Comparison of ENCODE assay signal across 1 cellular context in the genomic region with DNA sequence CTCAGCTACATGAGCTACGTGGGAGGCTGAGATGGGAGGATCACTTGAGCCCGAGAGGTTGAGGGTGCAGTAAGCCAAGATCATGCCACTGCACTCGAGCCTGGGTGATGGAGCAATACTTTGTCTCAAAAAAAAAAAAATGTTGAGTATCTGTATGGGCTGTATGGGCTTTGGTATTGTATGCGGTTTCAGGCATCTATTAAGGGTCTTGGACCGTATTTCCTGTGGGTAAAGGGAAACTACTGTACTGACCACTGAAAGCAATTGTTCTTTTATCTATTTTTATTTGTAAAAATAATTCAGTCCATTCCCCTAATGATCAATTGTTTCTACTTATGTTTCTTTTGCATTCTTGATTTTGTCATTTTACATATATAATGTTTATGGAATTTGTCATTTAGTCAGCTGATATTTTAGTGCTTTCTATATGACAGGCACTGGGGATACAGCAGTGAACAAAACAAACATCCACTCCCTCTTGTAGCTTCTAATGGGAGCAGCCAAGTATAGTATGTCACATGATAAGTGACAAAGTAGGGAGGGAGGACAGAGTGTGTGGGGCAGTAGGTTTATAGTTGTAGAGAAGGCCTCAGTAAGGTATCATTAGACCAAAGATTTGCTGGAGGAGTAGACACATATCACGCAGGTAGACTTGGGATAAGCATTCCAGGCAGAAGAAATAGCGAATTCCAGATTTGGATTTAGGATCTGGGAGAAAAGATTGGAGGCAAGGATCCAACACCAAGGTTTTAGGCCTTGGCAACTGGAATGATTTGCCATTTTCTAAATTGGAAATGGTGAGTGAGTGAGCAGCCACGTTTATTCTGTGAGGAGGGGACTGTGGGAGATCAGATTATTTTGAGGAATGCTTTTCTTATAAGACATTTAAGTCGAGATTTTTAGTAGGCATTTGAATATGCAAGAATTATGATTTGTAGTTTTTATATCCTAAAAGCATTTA.
TF ChIP-seq lines count a peak whose summit lies in the region.

No MANE protein-coding gene starts in this region.

TF ChIP-seq in K562, 482 proteins besides CTCF, POLR2A, EP300 and RAD21 (continues in another document):
- TF ChIP-seq NCOR1 (IDR thresholded peaks at IDR 0.05): no peak
- TF ChIP-seq CREB1 (IDR thresholded peaks at IDR 0.05): no peak
- TF ChIP-seq CREB1 (CRISPR knock-in tag; IDR thresholded peaks at IDR 0.05): no peak
- 0 out of 2 replicates have a peak, but pooled peaks have one; percentile 16 for TF ChIP-seq NFATC3 (IDR thresholded peaks at IDR 0.05)
- 0 out of 2 replicates have a peak, but pooled peaks have one; percentile 22 for TF ChIP-seq ELF2 (CRISPR knock-in tag; IDR thresholded peaks at IDR 0.05)
- TF ChIP-seq TBP (optimal IDR thresholded peaks at IDR 0.05; ENCODE audit: low read depth, low read length): no peak
- TF ChIP-seq ZNF75A (CRISPR knock-in tag; IDR thresholded peaks at IDR 0.05): no peak
- TF ChIP-seq, protein P1, sequence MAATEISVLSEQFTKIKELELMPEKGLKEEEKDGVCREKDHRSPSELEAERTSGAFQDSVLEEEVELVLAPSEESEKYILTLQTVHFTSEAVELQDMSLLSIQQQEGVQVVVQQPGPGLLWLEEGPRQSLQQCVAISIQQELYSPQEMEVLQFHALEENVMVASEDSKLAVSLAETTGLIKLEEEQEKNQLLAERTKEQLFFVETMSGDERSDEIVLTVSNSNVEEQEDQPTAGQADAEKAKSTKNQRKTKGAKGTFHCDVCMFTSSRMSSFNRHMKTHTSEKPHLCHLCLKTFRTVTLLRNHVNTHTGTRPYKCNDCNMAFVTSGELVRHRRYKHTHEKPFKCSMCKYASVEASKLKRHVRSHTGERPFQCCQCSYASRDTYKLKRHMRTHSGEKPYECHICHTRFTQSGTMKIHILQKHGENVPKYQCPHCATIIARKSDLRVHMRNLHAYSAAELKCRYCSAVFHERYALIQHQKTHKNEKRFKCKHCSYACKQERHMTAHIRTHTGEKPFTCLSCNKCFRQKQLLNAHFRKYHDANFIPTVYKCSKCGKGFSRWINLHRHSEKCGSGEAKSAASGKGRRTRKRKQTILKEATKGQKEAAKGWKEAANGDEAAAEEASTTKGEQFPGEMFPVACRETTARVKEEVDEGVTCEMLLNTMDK (IDR thresholded peaks at IDR 0.05; ENCODE audit: borderline replicate concordance, insufficient read depth, low read depth, low read length, poor library complexity, severe bottlenecking): no peak
- TF ChIP-seq ZNF695 (CRISPR knock-in tag; IDR thresholded peaks at IDR 0.05): no peak
- no peak for TF ChIP-seq ZNF134 (CRISPR knock-in tag; conservative IDR thresholded peaks at IDR 0.05)
- TF ChIP-seq POLR2AphosphoS5 (IDR thresholded peaks at IDR 0.05; ENCODE audit: control insufficient read depth, insufficient read depth, low read depth, low read length): 0 out of 2 replicates have a peak, but pooled peaks have one; percentile 16
- TF ChIP-seq, protein P2, sequence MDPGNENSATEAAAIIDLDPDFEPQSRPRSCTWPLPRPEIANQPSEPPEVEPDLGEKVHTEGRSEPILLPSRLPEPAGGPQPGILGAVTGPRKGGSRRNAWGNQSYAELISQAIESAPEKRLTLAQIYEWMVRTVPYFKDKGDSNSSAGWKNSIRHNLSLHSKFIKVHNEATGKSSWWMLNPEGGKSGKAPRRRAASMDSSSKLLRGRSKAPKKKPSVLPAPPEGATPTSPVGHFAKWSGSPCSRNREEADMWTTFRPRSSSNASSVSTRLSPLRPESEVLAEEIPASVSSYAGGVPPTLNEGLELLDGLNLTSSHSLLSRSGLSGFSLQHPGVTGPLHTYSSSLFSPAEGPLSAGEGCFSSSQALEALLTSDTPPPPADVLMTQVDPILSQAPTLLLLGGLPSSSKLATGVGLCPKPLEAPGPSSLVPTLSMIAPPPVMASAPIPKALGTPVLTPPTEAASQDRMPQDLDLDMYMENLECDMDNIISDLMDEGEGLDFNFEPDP (CRISPR knock-in tag; IDR thresholded peaks at IDR 0.05): no peak
- TF ChIP-seq C11orf30 (IDR thresholded peaks at IDR 0.05; ENCODE audit: low read depth): no peak
- TF ChIP-seq XRCC5 (IDR thresholded peaks at IDR 0.05; ENCODE audit: low read depth, low read length): no peak
- TF ChIP-seq, protein P3, sequence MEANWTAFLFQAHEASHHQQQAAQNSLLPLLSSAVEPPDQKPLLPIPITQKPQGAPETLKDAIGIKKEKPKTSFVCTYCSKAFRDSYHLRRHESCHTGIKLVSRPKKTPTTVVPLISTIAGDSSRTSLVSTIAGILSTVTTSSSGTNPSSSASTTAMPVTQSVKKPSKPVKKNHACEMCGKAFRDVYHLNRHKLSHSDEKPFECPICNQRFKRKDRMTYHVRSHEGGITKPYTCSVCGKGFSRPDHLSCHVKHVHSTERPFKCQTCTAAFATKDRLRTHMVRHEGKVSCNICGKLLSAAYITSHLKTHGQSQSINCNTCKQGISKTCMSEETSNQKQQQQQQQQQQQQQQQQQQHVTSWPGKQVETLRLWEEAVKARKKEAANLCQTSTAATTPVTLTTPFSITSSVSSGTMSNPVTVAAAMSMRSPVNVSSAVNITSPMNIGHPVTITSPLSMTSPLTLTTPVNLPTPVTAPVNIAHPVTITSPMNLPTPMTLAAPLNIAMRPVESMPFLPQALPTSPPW (CRISPR knock-in tag; IDR thresholded peaks at IDR 0.05): peak; percentile 54
- TF ChIP-seq ATF1 (CRISPR knock-in tag; IDR thresholded peaks at IDR 0.05): no peak
- TF ChIP-seq ATF1 (tag; IDR thresholded peaks at IDR 0.05): peak; percentile 32
- TF ChIP-seq, protein P4, sequence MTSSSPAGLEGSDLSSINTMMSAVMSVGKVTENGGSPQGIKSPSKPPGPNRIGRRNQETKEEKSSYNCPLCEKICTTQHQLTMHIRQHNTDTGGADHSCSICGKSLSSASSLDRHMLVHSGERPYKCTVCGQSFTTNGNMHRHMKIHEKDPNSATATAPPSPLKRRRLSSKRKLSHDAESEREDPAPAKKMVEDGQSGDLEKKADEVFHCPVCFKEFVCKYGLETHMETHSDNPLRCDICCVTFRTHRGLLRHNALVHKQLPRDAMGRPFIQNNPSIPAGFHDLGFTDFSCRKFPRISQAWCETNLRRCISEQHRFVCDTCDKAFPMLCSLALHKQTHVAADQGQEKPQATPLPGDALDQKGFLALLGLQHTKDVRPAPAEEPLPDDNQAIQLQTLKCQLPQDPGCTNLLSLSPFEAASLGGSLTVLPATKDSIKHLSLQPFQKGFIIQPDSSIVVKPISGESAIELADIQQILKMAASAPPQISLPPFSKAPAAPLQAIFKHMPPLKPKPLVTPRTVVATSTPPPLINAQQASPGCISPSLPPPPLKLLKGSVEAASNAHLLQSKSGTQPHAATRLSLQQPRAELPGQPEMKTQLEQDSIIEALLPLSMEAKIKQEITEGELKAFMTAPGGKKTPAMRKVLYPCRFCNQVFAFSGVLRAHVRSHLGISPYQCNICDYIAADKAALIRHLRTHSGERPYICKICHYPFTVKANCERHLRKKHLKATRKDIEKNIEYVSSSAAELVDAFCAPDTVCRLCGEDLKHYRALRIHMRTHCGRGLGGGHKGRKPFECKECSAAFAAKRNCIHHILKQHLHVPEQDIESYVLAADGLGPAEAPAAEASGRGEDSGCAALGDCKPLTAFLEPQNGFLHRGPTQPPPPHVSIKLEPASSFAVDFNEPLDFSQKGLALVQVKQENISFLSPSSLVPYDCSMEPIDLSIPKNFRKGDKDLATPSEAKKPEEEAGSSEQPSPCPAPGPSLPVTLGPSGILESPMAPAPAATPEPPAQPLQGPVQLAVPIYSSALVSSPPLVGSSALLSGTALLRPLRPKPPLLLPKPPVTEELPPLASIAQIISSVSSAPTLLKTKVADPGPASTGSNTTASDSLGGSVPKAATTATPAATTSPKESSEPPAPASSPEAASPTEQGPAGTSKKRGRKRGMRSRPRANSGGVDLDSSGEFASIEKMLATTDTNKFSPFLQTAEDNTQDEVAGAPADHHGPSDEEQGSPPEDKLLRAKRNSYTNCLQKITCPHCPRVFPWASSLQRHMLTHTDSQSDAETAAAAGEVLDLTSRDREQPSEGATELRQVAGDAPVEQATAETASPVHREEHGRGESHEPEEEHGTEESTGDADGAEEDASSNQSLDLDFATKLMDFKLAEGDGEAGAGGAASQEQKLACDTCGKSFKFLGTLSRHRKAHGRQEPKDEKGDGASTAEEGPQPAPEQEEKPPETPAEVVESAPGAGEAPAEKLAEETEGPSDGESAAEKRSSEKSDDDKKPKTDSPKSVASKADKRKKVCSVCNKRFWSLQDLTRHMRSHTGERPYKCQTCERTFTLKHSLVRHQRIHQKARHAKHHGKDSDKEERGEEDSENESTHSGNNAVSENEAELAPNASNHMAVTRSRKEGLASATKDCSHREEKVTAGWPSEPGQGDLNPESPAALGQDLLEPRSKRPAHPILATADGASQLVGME (CRISPR knock-in tag; IDR thresholded peaks at IDR 0.05): no peak
- peak; percentile 86 for TF ChIP-seq TOE1 (IDR thresholded peaks at IDR 0.05; ENCODE audit: borderline replicate concordance)
- no peak for TF ChIP-seq TOE1 (CRISPR knock-in tag; IDR thresholded peaks at IDR 0.05; ENCODE audit: borderline replicate concordance, low read depth)
- peak in 1 of 2 experiments; percentile 46; a peak in 1 of 4 replicates for TF ChIP-seq FOXA3 (CRISPR knock-in tag; conservative IDR thresholded peaks at IDR 0.05 in 1 of 2, IDR thresholded peaks at IDR 0.05 in 1 of 2)
- TF ChIP-seq, protein P5, sequence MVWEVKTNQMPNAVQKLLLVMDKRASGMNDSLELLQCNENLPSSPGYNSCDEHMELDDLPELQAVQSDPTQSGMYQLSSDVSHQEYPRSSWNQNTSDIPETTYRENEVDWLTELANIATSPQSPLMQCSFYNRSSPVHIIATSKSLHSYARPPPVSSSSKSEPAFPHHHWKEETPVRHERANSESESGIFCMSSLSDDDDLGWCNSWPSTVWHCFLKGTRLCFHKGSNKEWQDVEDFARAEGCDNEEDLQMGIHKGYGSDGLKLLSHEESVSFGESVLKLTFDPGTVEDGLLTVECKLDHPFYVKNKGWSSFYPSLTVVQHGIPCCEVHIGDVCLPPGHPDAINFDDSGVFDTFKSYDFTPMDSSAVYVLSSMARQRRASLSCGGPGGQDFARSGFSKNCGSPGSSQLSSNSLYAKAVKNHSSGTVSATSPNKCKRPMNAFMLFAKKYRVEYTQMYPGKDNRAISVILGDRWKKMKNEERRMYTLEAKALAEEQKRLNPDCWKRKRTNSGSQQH (CRISPR knock-in tag; IDR thresholded peaks at IDR 0.05): 0 out of 2 replicates have a peak, but pooled peaks have one; percentile 17
- TF ChIP-seq FOXK2 (conservative IDR thresholded peaks at IDR 0.05 in 1 of 2, IDR thresholded peaks at IDR 0.05 in 1 of 2; ENCODE audit: low read depth in 2 of 2): peak in 1 of 2 experiments; percentile 21; a peak in 1 of 4 replicates
- TF ChIP-seq STAT5A (IDR thresholded peaks at IDR 0.05; ENCODE audit: borderline replicate concordance, low read length): no peak
- TF ChIP-seq PML (IDR thresholded peaks at IDR 0.05; ENCODE audit: low read length): 0 out of 2 replicates have a peak, but pooled peaks have one; percentile 13
- peak in 1 of 2 experiments; percentile 20; a peak in 1 of 4 replicates for TF ChIP-seq HDAC1 (IDR thresholded peaks at IDR 0.05)
- TF ChIP-seq, protein P6, sequence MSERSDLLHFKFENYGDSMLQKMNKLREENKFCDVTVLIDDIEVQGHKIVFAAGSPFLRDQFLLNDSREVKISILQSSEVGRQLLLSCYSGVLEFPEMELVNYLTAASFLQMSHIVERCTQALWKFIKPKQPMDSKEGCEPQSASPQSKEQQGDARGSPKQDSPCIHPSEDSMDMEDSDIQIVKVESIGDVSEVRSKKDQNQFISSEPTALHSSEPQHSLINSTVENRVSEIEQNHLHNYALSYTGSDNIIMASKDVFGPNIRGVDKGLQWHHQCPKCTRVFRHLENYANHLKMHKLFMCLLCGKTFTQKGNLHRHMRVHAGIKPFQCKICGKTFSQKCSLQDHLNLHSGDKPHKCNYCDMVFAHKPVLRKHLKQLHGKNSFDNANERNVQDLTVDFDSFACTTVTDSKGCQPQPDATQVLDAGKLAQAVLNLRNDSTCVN (CRISPR knock-in tag; IDR thresholded peaks at IDR 0.05): no peak
- TF ChIP-seq FOXJ2 (tag; IDR thresholded peaks at IDR 0.05): peak; percentile 73
- TF ChIP-seq CEBPB (tag; IDR thresholded peaks at IDR 0.05): 0 out of 2 replicates have a peak, but pooled peaks have one; percentile 12
- TF ChIP-seq, protein P7, sequence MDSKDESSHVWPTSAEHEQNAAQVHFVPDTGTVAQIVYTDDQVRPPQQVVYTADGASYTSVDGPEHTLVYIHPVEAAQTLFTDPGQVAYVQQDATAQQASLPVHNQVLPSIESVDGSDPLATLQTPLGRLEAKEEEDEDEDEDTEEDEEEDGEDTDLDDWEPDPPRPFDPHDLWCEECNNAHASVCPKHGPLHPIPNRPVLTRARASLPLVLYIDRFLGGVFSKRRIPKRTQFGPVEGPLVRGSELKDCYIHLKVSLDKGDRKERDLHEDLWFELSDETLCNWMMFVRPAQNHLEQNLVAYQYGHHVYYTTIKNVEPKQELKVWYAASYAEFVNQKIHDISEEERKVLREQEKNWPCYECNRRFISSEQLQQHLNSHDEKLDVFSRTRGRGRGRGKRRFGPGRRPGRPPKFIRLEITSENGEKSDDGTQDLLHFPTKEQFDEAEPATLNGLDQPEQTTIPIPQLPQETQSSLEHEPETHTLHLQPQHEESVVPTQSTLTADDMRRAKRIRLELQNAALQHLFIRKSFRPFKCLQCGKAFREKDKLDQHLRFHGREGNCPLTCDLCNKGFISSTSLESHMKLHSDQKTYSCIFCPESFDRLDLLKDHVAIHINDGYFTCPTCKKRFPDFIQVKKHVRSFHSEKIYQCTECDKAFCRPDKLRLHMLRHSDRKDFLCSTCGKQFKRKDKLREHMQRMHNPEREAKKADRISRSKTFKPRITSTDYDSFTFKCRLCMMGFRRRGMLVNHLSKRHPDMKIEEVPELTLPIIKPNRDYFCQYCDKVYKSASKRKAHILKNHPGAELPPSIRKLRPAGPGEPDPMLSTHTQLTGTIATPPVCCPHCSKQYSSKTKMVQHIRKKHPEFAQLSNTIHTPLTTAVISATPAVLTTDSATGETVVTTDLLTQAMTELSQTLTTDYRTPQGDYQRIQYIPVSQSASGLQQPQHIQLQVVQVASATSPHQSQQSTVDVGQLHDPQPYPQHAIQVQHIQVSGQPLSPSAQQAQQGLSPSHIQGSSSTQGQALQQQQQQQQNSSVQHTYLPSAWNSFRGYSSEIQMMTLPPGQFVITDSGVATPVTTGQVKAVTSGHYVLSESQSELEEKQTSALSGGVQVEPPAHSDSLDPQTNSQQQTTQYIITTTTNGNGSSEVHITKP (IDR thresholded peaks at IDR 0.05; ENCODE audit: partially characterized antibody): peak; percentile 68
- TF ChIP-seq, protein P8, sequence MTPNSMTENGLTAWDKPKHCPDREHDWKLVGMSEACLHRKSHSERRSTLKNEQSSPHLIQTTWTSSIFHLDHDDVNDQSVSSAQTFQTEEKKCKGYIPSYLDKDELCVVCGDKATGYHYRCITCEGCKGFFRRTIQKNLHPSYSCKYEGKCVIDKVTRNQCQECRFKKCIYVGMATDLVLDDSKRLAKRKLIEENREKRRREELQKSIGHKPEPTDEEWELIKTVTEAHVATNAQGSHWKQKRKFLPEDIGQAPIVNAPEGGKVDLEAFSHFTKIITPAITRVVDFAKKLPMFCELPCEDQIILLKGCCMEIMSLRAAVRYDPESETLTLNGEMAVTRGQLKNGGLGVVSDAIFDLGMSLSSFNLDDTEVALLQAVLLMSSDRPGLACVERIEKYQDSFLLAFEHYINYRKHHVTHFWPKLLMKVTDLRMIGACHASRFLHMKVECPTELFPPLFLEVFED (CRISPR knock-in tag; conservative IDR thresholded peaks at IDR 0.05): 0 out of 2 replicates have a peak, but pooled peaks have one; percentile 35
- peak; percentile 61 for TF ChIP-seq RAD51 (IDR thresholded peaks at IDR 0.05; ENCODE audit: borderline replicate concordance, low read depth)
